1 cellular context compared by ENCODE assay signal in genomic region chr6:33317668-33318425, GRCh38.
A peak's percentile ranks its signal among the peaks of the same experiment; 100 is the strongest.
TF ChIP-seq lines count a peak whose summit lies in the region.

Gene ZBTB22, minus strand, starts transcription at chr6:33317744. Its CDS starts 828 bp downstream, at chr6:33316916.

TF ChIP-seq in HepG2, 621 proteins besides CTCF, POLR2A, EP300 and RAD21 (continued from another document and continues in another):
- TF ChIP-seq AHR (CRISPR knock-in tag; IDR thresholded peaks at IDR 0.05), result 0 out of 2 replicates have a peak, but pooled peaks have one; percentile 18
- no peak; the same call in 1 of the 2 replicates for TF ChIP-seq ZSCAN21 (CRISPR knock-in tag; IDR thresholded peaks at IDR 0.05; ENCODE audit: borderline replicate concordance)
- no peak for TF ChIP-seq EEA1 (CRISPR knock-in tag; IDR thresholded peaks at IDR 0.05; ENCODE audit: borderline replicate concordance)
- TF ChIP-seq ZNF879 (CRISPR knock-in tag; IDR thresholded peaks at IDR 0.05), result peak; percentile 54; the same call in 1 of the 2 replicates
- 0 out of 2 replicates have a peak, but pooled peaks have one; percentile 24 for TF ChIP-seq ZFP36L1 (CRISPR knock-in tag; IDR thresholded peaks at IDR 0.05)
- TF ChIP-seq ZNF337 (CRISPR knock-in tag; IDR thresholded peaks at IDR 0.05; ENCODE audit: borderline replicate concordance, low read depth), result no peak
- no peak for TF ChIP-seq PAWR (CRISPR knock-in tag; IDR thresholded peaks at IDR 0.05; ENCODE audit: borderline replicate concordance)
- no peak for TF ChIP-seq EZH2 (conservative IDR thresholded peaks at IDR 0.05; ENCODE audit: low read depth, low read length)
- no peak for TF ChIP-seq ZSCAN20 (CRISPR knock-in tag; IDR thresholded peaks at IDR 0.05; ENCODE audit: borderline replicate concordance)
- no peak for TF ChIP-seq ZNF766 (CRISPR knock-in tag; IDR thresholded peaks at IDR 0.05; ENCODE audit: borderline replicate concordance)
- no peak for TF ChIP-seq CEBPG (CRISPR knock-in tag; IDR thresholded peaks at IDR 0.05)
- no peak for TF ChIP-seq RAD51 (IDR thresholded peaks at IDR 0.05; ENCODE audit: borderline replicate concordance)
- no peak for TF ChIP-seq ATF3 (CRISPR knock-in tag; IDR thresholded peaks at IDR 0.05)
- TF ChIP-seq ZNF792 (CRISPR knock-in tag; IDR thresholded peaks at IDR 0.05), result no peak
- no peak for TF ChIP-seq ZFAT (CRISPR knock-in tag; conservative IDR thresholded peaks at IDR 0.05)
- no peak for TF ChIP-seq ZNF326 (CRISPR knock-in tag; IDR thresholded peaks at IDR 0.05; ENCODE audit: borderline replicate concordance)
- TF ChIP-seq ZNF672 (CRISPR knock-in tag; IDR thresholded peaks at IDR 0.05), result no peak
- no peak for TF ChIP-seq ZNF549 (CRISPR knock-in tag; IDR thresholded peaks at IDR 0.05)
- peak; percentile 99 for TF ChIP-seq ZFP91 (CRISPR knock-in tag; IDR thresholded peaks at IDR 0.05; ENCODE audit: borderline replicate concordance)
- TF ChIP-seq ZNF292 (CRISPR knock-in tag; IDR thresholded peaks at IDR 0.05; ENCODE audit: borderline replicate concordance, low read depth), result 0 out of 2 replicates have a peak, but pooled peaks have one; percentile 14
- TF ChIP-seq JUND (CRISPR knock-in tag; IDR thresholded peaks at IDR 0.05), result no peak
- 0 out of 2 replicates have a peak, but pooled peaks have one; percentile 38 for TF ChIP-seq ZNF44 (CRISPR knock-in tag; IDR thresholded peaks at IDR 0.05)
- 0 out of 2 replicates have a peak, but pooled peaks have one; percentile 46 for TF ChIP-seq FIP1L1 (IDR thresholded peaks at IDR 0.05; ENCODE audit: borderline replicate concordance, insufficient read depth, low read depth, low read length)
- TF ChIP-seq U2AF2 (IDR thresholded peaks at IDR 0.05; ENCODE audit: low read depth, low read length), result no peak
- no peak for TF ChIP-seq NONO (IDR thresholded peaks at IDR 0.05)
- TF ChIP-seq NONO (CRISPR knock-in tag; conservative IDR thresholded peaks at IDR 0.05), result peak; percentile 62; the same call in 1 of the 2 replicates
- TF ChIP-seq ZNF205 (CRISPR knock-in tag; IDR thresholded peaks at IDR 0.05), result peak; percentile 33; the same call in 1 of the 2 replicates
- no peak for TF ChIP-seq JDP2 (CRISPR knock-in tag; IDR thresholded peaks at IDR 0.05; ENCODE audit: borderline replicate concordance)
- TF ChIP-seq LBX2 (CRISPR knock-in tag; IDR thresholded peaks at IDR 0.05; ENCODE audit: borderline replicate concordance), result 0 out of 2 replicates have a peak, but pooled peaks have one; percentile 29
- no peak for TF ChIP-seq CHD2 (IDR thresholded peaks at IDR 0.05; ENCODE audit: low read depth, low read length)
- no peak for TF ChIP-seq ZMYM2 (CRISPR knock-in tag; IDR thresholded peaks at IDR 0.05)
- 0 out of 2 replicates have a peak, but pooled peaks have one; percentile 39 for TF ChIP-seq ETV6 (CRISPR knock-in tag; conservative IDR thresholded peaks at IDR 0.05)
- TF ChIP-seq TBX3 (IDR thresholded peaks at IDR 0.05; ENCODE audit: borderline replicate concordance), result no peak
- TF ChIP-seq ZKSCAN8 (CRISPR knock-in tag; IDR thresholded peaks at IDR 0.05; ENCODE audit: borderline replicate concordance), result no peak
- no peak for TF ChIP-seq RFX1 (IDR thresholded peaks at IDR 0.05)
- no peak for TF ChIP-seq ZNF431 (CRISPR knock-in tag; IDR thresholded peaks at IDR 0.05; ENCODE audit: borderline replicate concordance, low read depth)
- no peak for TF ChIP-seq ZNF720 (CRISPR knock-in tag; IDR thresholded peaks at IDR 0.05)
- no peak; the same call in 1 of the 2 replicates for TF ChIP-seq FOXO1 (CRISPR knock-in tag; IDR thresholded peaks at IDR 0.05)
- TF ChIP-seq CHCHD3 (CRISPR knock-in tag; IDR thresholded peaks at IDR 0.05), result no peak
- 0 out of 2 replicates have a peak, but pooled peaks have one; percentile 62 for TF ChIP-seq GATA4 (IDR thresholded peaks at IDR 0.05; ENCODE audit: borderline replicate concordance, low read depth)
- no peak for TF ChIP-seq NFE2L2 (IDR thresholded peaks at IDR 0.05; ENCODE audit: low read length)
- TF ChIP-seq HNRNPUL1 (IDR thresholded peaks at IDR 0.05; ENCODE audit: low read depth, low read length), result no peak
- TF ChIP-seq ZNF264 (CRISPR knock-in tag; IDR thresholded peaks at IDR 0.05), result peak; percentile 70
- TF ChIP-seq SP2 (CRISPR knock-in tag; IDR thresholded peaks at IDR 0.05), result peak; percentile 63
- peak; percentile 67 for TF ChIP-seq RBFOX2 (IDR thresholded peaks at IDR 0.05; ENCODE audit: low read depth, low read length)
- TF ChIP-seq HOXA7 (CRISPR knock-in tag; IDR thresholded peaks at IDR 0.05), result no peak
- peak; percentile 57; the same call in 1 of the 2 replicates for TF ChIP-seq MXD4 (CRISPR knock-in tag; IDR thresholded peaks at IDR 0.05)
- 0 out of 2 replicates have a peak, but pooled peaks have one; percentile 45 for TF ChIP-seq KMT2A (CRISPR knock-in tag; IDR thresholded peaks at IDR 0.05)
- peak; percentile 66; the same call in 1 of the 2 replicates for TF ChIP-seq SALL1 (CRISPR knock-in tag; IDR thresholded peaks at IDR 0.05)
- no peak for TF ChIP-seq ZNF790 (CRISPR knock-in tag; IDR thresholded peaks at IDR 0.05; ENCODE audit: borderline replicate concordance)
- TF ChIP-seq NKX3-1 (CRISPR knock-in tag; IDR thresholded peaks at IDR 0.05), result 0 out of 2 replicates have a peak, but pooled peaks have one; percentile 58
- no peak for TF ChIP-seq ELF4 (CRISPR knock-in tag; IDR thresholded peaks at IDR 0.05; ENCODE audit: borderline replicate concordance)
- TF ChIP-seq HMG20B (CRISPR knock-in tag; conservative IDR thresholded peaks at IDR 0.05), result no peak
- TF ChIP-seq ZBTB7B (CRISPR knock-in tag; IDR thresholded peaks at IDR 0.05), result no peak
- no peak for TF ChIP-seq TRIM24 (CRISPR knock-in tag; IDR thresholded peaks at IDR 0.05)
- no peak; the same call in 1 of the 2 replicates for TF ChIP-seq ZBTB20 (CRISPR knock-in tag; IDR thresholded peaks at IDR 0.05; ENCODE audit: borderline replicate concordance, low read depth)
- no peak for TF ChIP-seq ZNF280B (CRISPR knock-in tag; IDR thresholded peaks at IDR 0.05; ENCODE audit: borderline replicate concordance)
- TF ChIP-seq ETV5 (CRISPR knock-in tag; IDR thresholded peaks at IDR 0.05; ENCODE audit: borderline replicate concordance), result no peak
- TF ChIP-seq FLYWCH1 (CRISPR knock-in tag; IDR thresholded peaks at IDR 0.05), result no peak
- TF ChIP-seq ZNF780A (CRISPR knock-in tag; IDR thresholded peaks at IDR 0.05), result no peak
- no peak for TF ChIP-seq SKI (IDR thresholded peaks at IDR 0.05; ENCODE audit: partially characterized antibody)
- no peak for TF ChIP-seq ZBTB3 (CRISPR knock-in tag; IDR thresholded peaks at IDR 0.05; ENCODE audit: borderline replicate concordance, low read depth)
- no peak for TF ChIP-seq POGK (CRISPR knock-in tag; conservative IDR thresholded peaks at IDR 0.05)
- TF ChIP-seq KAT2B (IDR thresholded peaks at IDR 0.05; ENCODE audit: borderline replicate concordance, low read depth, low read length), result no peak
- no peak for TF ChIP-seq HIVEP1 (CRISPR knock-in tag; IDR thresholded peaks at IDR 0.05)
- TF ChIP-seq ZNF7 (CRISPR knock-in tag; IDR thresholded peaks at IDR 0.05), result no peak
- 0 out of 2 replicates have a peak, but pooled peaks have one; percentile 29 for TF ChIP-seq SMAD1 (CRISPR knock-in tag; IDR thresholded peaks at IDR 0.05; ENCODE audit: borderline replicate concordance, low read depth)
- no peak for TF ChIP-seq ZNF749 (CRISPR knock-in tag; IDR thresholded peaks at IDR 0.05; ENCODE audit: borderline replicate concordance)
- TF ChIP-seq STAT5B (CRISPR knock-in tag; IDR thresholded peaks at IDR 0.05), result no peak
- no peak for TF ChIP-seq PATZ1 (CRISPR knock-in tag; IDR thresholded peaks at IDR 0.05)
- TF ChIP-seq CCDC6 (CRISPR knock-in tag; IDR thresholded peaks at IDR 0.05), result no peak
- TF ChIP-seq YEATS4 (CRISPR knock-in tag; IDR thresholded peaks at IDR 0.05; ENCODE audit: borderline replicate concordance), result peak; percentile 63; the same call in 1 of the 2 replicates
- TF ChIP-seq AFF4 (CRISPR knock-in tag; IDR thresholded peaks at IDR 0.05), result no peak
